27 cellular contexts compared by ENCODE assay signal in genomic region chr2:239084007-239084406, GRCh38.
"Had no signal": no experiment of that assay in that cellular context is flagged by ENCODE, and none has a peak within 500 bp of the region (broad histone marks: within the 10 kb centered on the region; RNA-seq: fewer than 3 reads in every experiment).

No MANE protein-coding gene starts in this region.

- ATAC-seq: stimulated activated memory B cell treated with anti-CD40 and anti-IgM and Interleukin-4, amounts not matched to agents 10 μg/mL and 1 μg/mL and 100 μg/mL, for 72 hours; stimulated activated naive B cell treated with anti-CD40 and anti-IgM and Interleukin-4, amounts not matched to agents 10 μg/mL and 1 μg/mL and 100 μg/mL, for 72 hours; stimulated activated naive CD8-positive, alpha-beta T cell treated with anti-CD3 and anti-CD28 coated beads, Interleukin-15, amount 100 ng/mL, for 72 hours; stimulated activated naive CD8-positive, alpha-beta T cell treated with anti-CD3 and anti-CD28 coated beads, Interleukin-15, Interleukin-2, amounts not matched to agents 100 U/mL and 50 U/mL, for 24 hours; upper lobe of right lung had no signal

- H3K4me3 Mint-ChIP-seq: stimulated activated memory B cell treated with anti-CD40 and anti-IgM and Interleukin-4, amounts not matched to agents 10 μg/mL and 1 μg/mL and 100 μg/mL, for 72 hours; stimulated activated naive B cell treated with anti-CD40 and anti-IgM and Interleukin-4, amounts not matched to agents 10 μg/mL and 1 μg/mL and 100 μg/mL, for 72 hours; stimulated activated naive CD8-positive, alpha-beta T cell treated with anti-CD3 and anti-CD28 coated beads, Interleukin-15, amount 100 ng/mL, for 72 hours; stimulated activated naive CD8-positive, alpha-beta T cell treated with anti-CD3 and anti-CD28 coated beads, Interleukin-15, Interleukin-2, amounts not matched to agents 100 ng/mL and 50 ng/mL, for 24 hours had no signal

- H3K4me3 ChIP-seq: stomach, suprapubic skin, testis, thoracic aorta, thyroid gland, tibial artery, tibial nerve, transverse colon, upper lobe of left lung, upper lobe of right lung, uterus, vagina had no signal

- DNase-seq: stimulated activated CD4-positive, alpha-beta T cell treated with anti-CD3 and anti-CD28 coated beads, Interleukin-2, amount 100 ng/mL, for 48 hours; stimulated activated CD4-positive, alpha-beta T cell treated with anti-CD3 and anti-CD28 coated beads, Interleukin-4, amount 100 ng/mL, for 1 hour; stimulated activated CD4-positive, alpha-beta T cell treated with anti-CD3 and anti-CD28 coated beads, Interleukin-4, amount 100 ng/mL, for 24 hours; stimulated activated CD4-positive, alpha-beta T cell treated with anti-CD3 and anti-CD28 coated beads, Interleukin-4, amount 100 ng/mL, for 4 hours; stimulated activated CD8-positive, alpha-beta memory T cell treated with anti-CD3 and anti-CD28 coated beads, Interleukin-4, amount 100 ng/mL, for 48 hours; stimulated activated naive B cell treated with anti-CD40 and anti-IgM and Interleukin-4, amounts not matched to agents 10 μg/mL and 1 μg/mL and 100 μg/mL, for 72 hours; stimulated activated naive CD4-positive, alpha-beta T cell; stimulated activated naive CD4-positive, alpha-beta T cell treated with Interleukin-2 at 50 U/mL for 16 hours; stimulated activated naive CD8-positive, alpha-beta T cell treated with anti-CD3 and anti-CD28 coated beads, Interleukin-15, amount 100 ng/mL, for 72 hours; stimulated activated naive CD8-positive, alpha-beta T cell treated with anti-CD3 and anti-CD28 coated beads, Interleukin-15, Interleukin-2, amounts not matched to agents 100 U/mL and 50 U/mL, for 24 hours; stomach; substantia nigra; testis; thyroid gland; tibial artery; transverse colon; trophoblast cell; upper lobe of right lung; uterus had no signal

- H3K27me3 Mint-ChIP-seq: stimulated activated memory B cell treated with anti-CD40 and anti-IgM and Interleukin-4, amounts not matched to agents 10 μg/mL and 1 μg/mL and 100 μg/mL, for 72 hours; stimulated activated naive B cell treated with anti-CD40 and anti-IgM and Interleukin-4, amounts not matched to agents 10 μg/mL and 1 μg/mL and 100 μg/mL, for 72 hours; stimulated activated naive CD8-positive, alpha-beta T cell treated with anti-CD3 and anti-CD28 coated beads, Interleukin-15, amount 100 ng/mL, for 72 hours; stimulated activated naive CD8-positive, alpha-beta T cell treated with anti-CD3 and anti-CD28 coated beads, Interleukin-15, Interleukin-2, amounts not matched to agents 100 ng/mL and 50 ng/mL, for 24 hours; type B pancreatic cell had no signal

- H3K9me3 Mint-ChIP-seq: stimulated activated memory B cell treated with anti-CD40 and anti-IgM and Interleukin-4, amounts not matched to agents 10 μg/mL and 1 μg/mL and 100 μg/mL, for 72 hours; stimulated activated naive B cell treated with anti-CD40 and anti-IgM and Interleukin-4, amounts not matched to agents 10 μg/mL and 1 μg/mL and 100 μg/mL, for 72 hours; stimulated activated naive CD8-positive, alpha-beta T cell treated with anti-CD3 and anti-CD28 coated beads, Interleukin-15, amount 100 ng/mL, for 72 hours; stimulated activated naive CD8-positive, alpha-beta T cell treated with anti-CD3 and anti-CD28 coated beads, Interleukin-15, Interleukin-2, amounts not matched to agents 100 ng/mL and 50 ng/mL, for 24 hours; type B pancreatic cell had no signal

- H3K4me1 Mint-ChIP-seq: stimulated activated memory B cell treated with anti-CD40 and anti-IgM and Interleukin-4, amounts not matched to agents 10 μg/mL and 1 μg/mL and 100 μg/mL, for 72 hours; stimulated activated naive B cell treated with anti-CD40 and anti-IgM and Interleukin-4, amounts not matched to agents 10 μg/mL and 1 μg/mL and 100 μg/mL, for 72 hours; stimulated activated naive CD8-positive, alpha-beta T cell treated with anti-CD3 and anti-CD28 coated beads, Interleukin-15, amount 100 ng/mL, for 72 hours had no signal

- H3K27ac Mint-ChIP-seq: stimulated activated memory B cell treated with anti-CD40 and anti-IgM and Interleukin-4, amounts not matched to agents 10 μg/mL and 1 μg/mL and 100 μg/mL, for 72 hours; stimulated activated naive B cell treated with anti-CD40 and anti-IgM and Interleukin-4, amounts not matched to agents 10 μg/mL and 1 μg/mL and 100 μg/mL, for 72 hours; stimulated activated naive CD8-positive, alpha-beta T cell treated with anti-CD3 and anti-CD28 coated beads, Interleukin-15, Interleukin-2, amounts not matched to agents 100 ng/mL and 50 ng/mL, for 24 hours; type B pancreatic cell had no signal
